8 cellular contexts compared by ENCODE assay signal in genomic region chr17:63842540-63843386, GRCh38. TPM values are rescaled to one million over a fixed set of nuclear protein-coding genes. Genes with fewer than 3 reads are reported as not detected.
A peak's percentile ranks its signal among the peaks of the same experiment; 100 is the strongest.
DNase-seq lines count a peak whose midpoint lies in the region; TF ChIP-seq lines count a peak whose summit lies in the region.

TSS of gene SMARCD2 (minus strand) at chr17:63842685. CDS start at chr17:63842674, 11 bp downstream.

- no peaks in the 10 kb centered on the region for H3K9me3 Mint-ChIP-seq in nephron
- peaks cover 2% of the 10 kb centered on the region for H3K9me3 Mint-ChIP-seq in stimulated activated naive CD8-positive, alpha-beta T cell treated with anti-CD3 and anti-CD28 coated beads, Interleukin-15, Interleukin-2, amounts not matched to agents 100 ng/mL and 50 ng/mL, for 24 hours

- H3K4me2 ChIP-seq in Loucy (ENCODE audit: low read depth, low read length, poor library complexity, severe bottlenecking) = peak within 1 kb of the TSS; percentile 90

- peaks cover 46% of the 10 kb centered on the region for H3K4me1 ChIP-seq in Loucy (ENCODE audit: insufficient read depth, low read length, poor library complexity, severe bottlenecking)

- H3K27me3 ChIP-seq in H7 (ENCODE audit: control insufficient read depth, insufficient read depth, low read length) = peaks cover 2% of the 10 kb centered on the region
- no peaks in the 10 kb centered on the region for H3K27me3 ChIP-seq in Loucy (ENCODE audit: insufficient read depth, low read length, poor library complexity, severe bottlenecking)

- H3K4me3 Mint-ChIP-seq in nephron = peak within 1 kb of the TSS; percentile 97 to 99 (median 99)
- H3K4me3 Mint-ChIP-seq in stimulated activated naive CD8-positive, alpha-beta T cell treated with anti-CD3 and anti-CD28 coated beads, Interleukin-15, Interleukin-2, amounts not matched to agents 100 ng/mL and 50 ng/mL, for 24 hours = peak within 1 kb of the TSS; percentile 95

- no peaks in the 10 kb centered on the region for H3K36me3 ChIP-seq in H7 (replicated peaks; ENCODE audit: control insufficient read depth, insufficient read depth, low read length)
- H3K36me3 ChIP-seq in Loucy (ENCODE audit: insufficient read depth, low read length) = no peaks in the 10 kb centered on the region

- H3F3A ChIP-seq in Loucy (ENCODE audit: low read depth) = peaks cover 10% of the 10 kb centered on the region

- peaks cover 34% of the 10 kb centered on the region for H3K4me1 Mint-ChIP-seq in nephron
- peaks cover 39% of the 10 kb centered on the region for H3K4me1 Mint-ChIP-seq in stimulated activated naive CD8-positive, alpha-beta T cell treated with anti-CD3 and anti-CD28 coated beads, Interleukin-15, Interleukin-2, amounts not matched to agents 100 ng/mL and 50 ng/mL, for 24 hours (ENCODE audit: low read depth)

- peak within 1 kb of the TSS; percentile 97 for H3K9ac ChIP-seq in Loucy (ENCODE audit: low read depth, low read length, poor library complexity, severe bottlenecking)

- no peaks in the 10 kb centered on the region for H3K9me3 ChIP-seq in Loucy (ENCODE audit: insufficient read depth, low read depth, low read length)

- H2AFZ ChIP-seq in Loucy (ENCODE audit: low read length) = peak within 1 kb of the TSS; percentile 86

- H3K27ac Mint-ChIP-seq in nephron = peak within 1 kb of the TSS; percentile 98 to 99 (median 99)
- peak within 1 kb of the TSS; percentile 92 for H3K27ac Mint-ChIP-seq in stimulated activated naive CD8-positive, alpha-beta T cell treated with anti-CD3 and anti-CD28 coated beads, Interleukin-15, Interleukin-2, amounts not matched to agents 100 ng/mL and 50 ng/mL, for 24 hours

- peak within 1 kb of the TSS; percentile 78 for H3K4me3 ChIP-seq in H7 (ENCODE audit: insufficient read depth, low read depth, low read length)
- peak within 1 kb of the TSS; percentile 89 for H3K4me3 ChIP-seq in Loucy (ENCODE audit: low read length, poor library complexity, severe bottlenecking)
- peak within 1 kb of the TSS; percentile 92 for H3K4me3 ChIP-seq in fibroblast of pulmonary artery (replicated peaks; ENCODE audit: low read depth, low read length)

- H3K9me2 ChIP-seq in Loucy (replicated peaks; ENCODE audit: low read depth, low read length) = no peaks in the 10 kb centered on the region

- H3K79me2 ChIP-seq in Loucy (ENCODE audit: insufficient read depth, low read length) = peaks cover 49% of the 10 kb centered on the region

- DNase-seq in EL (peak; percentile 99), H7 (peak; percentile 99), fibroblast of pulmonary artery (ENCODE audit: low read depth) (peak; percentile 99)
- peak; percentile 99 for DNase-seq in activated effector memory CD4-positive, alpha-beta T cell treated with Interleukin-2 at 50 U/mL for 16 hours

- peak; percentile 67 for TF ChIP-seq POLR2A in Raji (IDR thresholded peaks at IDR 0.05; ENCODE audit: insufficient read depth, low read depth, low read length)

- H4K20me1 ChIP-seq in Loucy (ENCODE audit: insufficient read depth, low read length, poor library complexity, severe bottlenecking) = peaks cover 40% of the 10 kb centered on the region

- no peaks in the 10 kb centered on the region for H3K27me3 Mint-ChIP-seq in nephron (ENCODE audit: low read depth)
- H3K27me3 Mint-ChIP-seq in stimulated activated naive CD8-positive, alpha-beta T cell treated with anti-CD3 and anti-CD28 coated beads, Interleukin-15, Interleukin-2, amounts not matched to agents 100 ng/mL and 50 ng/mL, for 24 hours = no peaks in the 10 kb centered on the region

- TF ChIP-seq CTCF in Loucy (conservative IDR thresholded peaks at IDR 0.05; ENCODE audit: low read length) (no peak), fibroblast of pulmonary artery (IDR thresholded peaks at IDR 0.05; ENCODE audit: low read length, missing control alignments) (no peak), nephron (IDR thresholded peaks at IDR 0.05; ENCODE audit: unreplicated experiment in 3 of 3) (no peak)

- no peaks in the 10 kb centered on the region for H3K36me3 Mint-ChIP-seq in nephron (ENCODE audit: low read depth)
- peaks cover 8% of the 10 kb centered on the region for H3K36me3 Mint-ChIP-seq in stimulated activated naive CD8-positive, alpha-beta T cell treated with anti-CD3 and anti-CD28 coated beads, Interleukin-15, Interleukin-2, amounts not matched to agents 100 ng/mL and 50 ng/mL, for 24 hours (ENCODE audit: low read depth)

RNA-seq across cellular contexts. Expression of gene SMARCD2, which starts in this region (rescaled TPM):
- total RNA-seq in H7 (2014; rRNA removed; shearing (Covaris generic)) = 141 and 144 TPM in 2 replicates

Comparison
In these comparisons a context has a peak if more than half of its experiments do, and no peak if none do; other contexts are left out.
1. Peak in every context shown above with its lines: DNase-seq and H3K4me3 ChIP-seq.